25 cellular contexts compared by ENCODE assay signal in the genomic region with DNA sequence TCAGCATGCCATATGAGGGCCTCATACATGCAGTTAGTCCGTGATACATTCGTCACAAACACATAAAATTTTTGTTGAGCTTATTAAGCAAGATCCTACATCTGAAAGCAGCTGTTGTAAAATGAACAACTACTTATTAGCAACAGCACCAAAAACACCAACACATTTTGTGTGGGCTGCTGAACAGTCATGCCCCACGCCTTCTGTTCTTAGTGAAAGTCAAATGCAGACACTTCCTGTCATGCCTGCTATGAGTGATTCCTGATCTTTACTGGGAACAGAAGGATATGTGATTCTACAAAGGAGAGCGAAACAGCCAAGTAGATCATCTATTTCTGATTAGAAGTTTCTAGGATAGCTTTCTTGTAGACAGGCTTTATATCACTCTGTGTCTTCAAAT.
"Had no signal": no experiment of that assay in that cellular context is flagged by ENCODE, and none has a peak within 500 bp of the region (broad histone marks: within the 10 kb centered on the region; RNA-seq: fewer than 3 reads in every experiment).

No MANE protein-coding gene starts in this region.

- H3K9me3 ChIP-seq: right lobe of liver, thoracic aorta, uterus had no signal

- FAIRE-seq: endometrium had no signal

- H3K36me3 ChIP-seq: right lobe of liver, thoracic aorta, uterus, WERI-Rb-1 had no signal

- ATAC-seq: activated naive CD8-positive, alpha-beta T cell treated with anti-CD3 and anti-CD28 coated beads, Interleukin-2, amount 50 U/mL, for 24 hours; natural killer cell treated with Interleukin-12 subunit alpha and Interleukin-12 subunit beta and Interleukin-15 and Interleukin-18, amount 100 ng/mL, for 72 hours; right lobe of liver; stimulated activated effector memory CD8-positive, alpha-beta T cell treated with anti-CD3 and anti-CD28 coated beads, Interleukin-12 subunit alpha, Interleukin-12 subunit beta, amount 100 ng/mL, for 72 hours; T-helper 17 cell had no signal

- H3K27ac ChIP-seq: right lobe of liver, skin epidermis, thoracic aorta, uterus, WERI-Rb-1 had no signal

- H3K27me3 ChIP-seq: right lobe of liver, uterus had no signal

- H3K4me3 ChIP-seq: right lobe of liver, skin epidermis, thoracic aorta, uterus had no signal

- DNase-seq: activated CD4-positive, alpha-beta memory T cell treated with anti-CD3 and anti-CD28 coated beads, Interleukin-2, amount 10 ng/mL, durations not matched to agents 7 days and 5 days; activated CD4-positive, alpha-beta T cell treated with anti-CD3 and anti-CD28 coated beads, Interleukin-2, amount 10 ng/mL, durations not matched to agents 7 days and 5 days; activated CD4-positive, CD25-positive, alpha-beta regulatory T cell treated with anti-CD3 and anti-CD28 coated beads, Interleukin-2, amount 50 U/mL, for 72 hours; activated CD8-positive, alpha-beta memory T cell treated with anti-CD3 and anti-CD28 coated beads, Interleukin-2, amount 50 U/mL, for 48 hours; activated naive CD8-positive, alpha-beta T cell treated with anti-CD3 and anti-CD28 coated beads, Interleukin-2, amount 50 U/mL, for 24 hours; activated T-cell treated with anti-CD3 and anti-CD28 coated beads, Interleukin-2, amount 50 U/mL, for 24 hours; amygdala; central memory CD4-positive, alpha-beta T cell; effector CD4-positive, alpha-beta T cell; erythroblast; hypothalamus; immature natural killer cell; mesenchymal stem cell; posterior cingulate gyrus; right lobe of liver; stimulated activated CD4-positive, alpha-beta T cell treated with anti-CD3 and anti-CD28 coated beads, Interleukin-4, amount 100 ng/mL, for 24 hours; T-helper 17 cell; T1000; uterus; WERI-Rb-1 had no signal

- H3K4me1 ChIP-seq: right lobe of liver, uterus had no signal
